In genomic region chr1:208231929-208232360, GRCh38 we compare ENCODE assay signal across 11 cellular contexts. TPM values are rescaled to one million over a fixed set of nuclear protein-coding genes. Genes with fewer than 3 reads are reported as not detected.
DNase-seq lines count a peak whose midpoint lies in the region; TF ChIP-seq lines count a peak whose summit lies in the region.
"Had no signal": no experiment of that assay in that cellular context is flagged by ENCODE, and none has a peak within 500 bp of the region (broad histone marks: within the 10 kb centered on the region; RNA-seq: fewer than 3 reads in every experiment).

No MANE protein-coding gene starts in this region.

- no peaks in the 10 kb centered on the region for H3K9me3 Mint-ChIP-seq in T-helper 2 cell treated with Interferon-gamma antibody and Interleukin-4, amounts not matched to agents 5 μg/mL and 100 μg/mL, for 36 hours

- H3K4me3 Mint-ChIP-seq in T-helper 2 cell treated with Interferon-gamma antibody and Interleukin-4, amounts not matched to agents 5 μg/mL and 100 μg/mL, for 36 hours, result no peak overlapping the region

- WGBS in transverse colon (ENCODE audit: low coverage in 1 of 2), 2 donors, result 36% methylated on average over 2 of the region's 2 CpGs; no CpG with 5 or more reads in 1 of the 2 donors

- intact Hi-C loops in ascending aorta (cut with DNase I) (loop anchor here (10.0 kb wide), 1 partner anchor 47 kb away; no protein-coding TSS in a partner anchor), transverse colon (cut with DNase I; ENCODE audit: low total_unique reads) (loop anchor here (10.0 kb wide), 1 partner anchor 67 kb away; no protein-coding TSS in a partner anchor)

- H3K4me3 ChIP-seq in ascending aorta, result no peak overlapping the region
- no peak overlapping the region for H3K4me3 ChIP-seq in transverse colon
- H3K4me3 ChIP-seq: left lung had no signal

- H3K4me1 ChIP-seq in ascending aorta (peaks cover 31 to 67% of the 10 kb centered on the region in 2 donors), transverse colon (peaks cover 10 to 80% (median 57%) of the 10 kb centered on the region in 4 donors)

- H3K4me1 Mint-ChIP-seq in T-helper 2 cell treated with Interferon-gamma antibody and Interleukin-4, amounts not matched to agents 5 μg/mL and 100 μg/mL, for 36 hours (ENCODE audit: low read depth), result peaks cover 12% of the 10 kb centered on the region

- H3K27me3 ChIP-seq in ascending aorta, result no peaks in the 10 kb centered on the region
- H3K27me3 ChIP-seq in transverse colon, result no peaks in the 10 kb centered on the region
- H3K27me3 ChIP-seq: left lung had no signal

- peak; percentile 33 for DNase-seq in NCI-H345 (lab: John Stamatoyannopoulos, UW)
- no peak for DNase-seq in NCI-H345 treated with DMSO at 0.1 percent for 48 hours (lab: John Stamatoyannopoulos, UW; ENCODE audit: unreplicated experiment)
- DNase-seq in ascending aorta (ENCODE audit: low spot score in 2 of 2), result peak in 1 of 2 donors; percentile 65
- DNase-seq in islet precursor cell, result peak; percentile 90
- DNase-seq in transverse colon, result no peak
- no peak for DNase-seq in pons (ENCODE audit: low spot score)
- DNase-seq in T-helper 2 cell, result no peak
- no peak for DNase-seq in T-helper 2 cell treated with Interferon-gamma antibody and Interleukin-4, amounts not matched to agents 5 μg/mL and 100 μg/mL, for 36 hours (ENCODE audit: low spot score)
- DNase-seq: dorsolateral prefrontal cortex, NCI-H1048 had no signal

- H3K27ac ChIP-seq in ascending aorta (peak overlapping the region; percentile 58 to 59), transverse colon (peak overlapping the region; percentile 39 to 78 (median 53))

- H3K36me3 ChIP-seq in ascending aorta, result no peaks in the 10 kb centered on the region
- no peaks in the 10 kb centered on the region for H3K36me3 ChIP-seq in transverse colon
- H3K36me3 ChIP-seq: left lung had no signal

- TF ChIP-seq POLR2A in transverse colon (IDR thresholded peaks at IDR 0.05), result no peak

- H3K36me3 Mint-ChIP-seq in T-helper 2 cell treated with Interferon-gamma antibody and Interleukin-4, amounts not matched to agents 5 μg/mL and 100 μg/mL, for 36 hours (ENCODE audit: low read depth), result no peaks in the 10 kb centered on the region

- H3K27ac Mint-ChIP-seq in T-helper 2 cell treated with Interferon-gamma antibody and Interleukin-4, amounts not matched to agents 5 μg/mL and 100 μg/mL, for 36 hours, result no peak overlapping the region

- H3K27me3 Mint-ChIP-seq in T-helper 2 cell treated with Interferon-gamma antibody and Interleukin-4, amounts not matched to agents 5 μg/mL and 100 μg/mL, for 36 hours (ENCODE audit: low read depth), result peaks cover 57% of the 10 kb centered on the region

- no peak for TF ChIP-seq CTCF in ascending aorta (IDR thresholded peaks at IDR 0.05)
- TF ChIP-seq CTCF in transverse colon (IDR thresholded peaks at IDR 0.05), result no peak

- TF ChIP-seq EP300 in transverse colon (IDR thresholded peaks at IDR 0.05; ENCODE audit: low read depth), result no peak

- in situ Hi-C loops in transverse colon (cut with MboI; ENCODE audit: low pct_ligation_motif_present in 1 of 4, low pct_unique_long_range_greater_than_20kb in 1 of 4, low sequenced_read_pairs in 3 of 4), result loop anchor here in 1 of 4 donors (25.0 kb wide), 1 partner anchor 95 kb away; no protein-coding TSS in a partner anchor

- H3K9me3 ChIP-seq in ascending aorta (no peaks in the 10 kb centered on the region), transverse colon (no peaks in the 10 kb centered on the region)
- H3K9me3 ChIP-seq: left lung had no signal

RNA-seq across cellular contexts. Expression of gene PLXNA2, which starts 12.2 kb away (rescaled TPM):
- total RNA-seq in ascending aorta (33.0 TPM), transverse colon (100 to 1,000 TPM in 1 of 4 donors, 10 to 100 TPM in 3; 77.4 to 140 (median 85.5) TPM)

Comparison
In these comparisons a context has a peak if more than half of its experiments do, and no peak if none do; other contexts are left out.
1. DNase-seq: peak in NCI-H345 (single experiment) and islet precursor cell (single experiment); none in NCI-H345 treated with DMSO at 0.1 percent for 48 hours (single experiment), transverse colon (single experiment), pons (single experiment), T-helper 2 cell (0 of 5) and T-helper 2 cell treated with Interferon-gamma antibody and Interleukin-4, amounts not matched to agents 5 μg/mL and 100 μg/mL, for 36 hours (single experiment).